24 cellular contexts compared by ENCODE assay signal in the genomic region with DNA sequence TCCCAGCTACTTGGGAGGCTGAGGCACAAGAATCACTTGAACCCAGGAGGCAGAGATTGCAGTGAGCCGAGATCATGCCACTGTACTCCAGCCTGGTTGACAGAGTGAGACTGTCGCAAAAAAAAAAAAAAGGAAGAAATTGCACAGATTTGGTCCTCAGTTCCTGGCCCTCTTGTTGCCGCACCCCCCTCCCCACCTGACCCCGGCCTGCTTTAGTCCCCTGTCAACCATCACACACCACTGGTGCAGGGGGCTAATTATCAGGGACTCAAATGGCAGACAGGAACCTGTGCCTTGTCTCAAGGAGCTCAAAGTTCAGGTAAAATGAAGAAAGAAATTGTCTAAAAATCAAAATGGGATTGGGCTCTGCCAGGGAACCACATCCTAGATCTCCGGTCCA. TPM values are rescaled to one million over a fixed set of nuclear protein-coding genes. Genes with fewer than 3 reads are reported as not detected.
"Had no signal": no experiment of that assay in that cellular context is flagged by ENCODE, and none has a peak within 500 bp of the region (broad histone marks: within the 10 kb centered on the region; RNA-seq: fewer than 3 reads in every experiment).

No MANE protein-coding gene starts in this region.

- H3K36me3 Mint-ChIP-seq: immature natural killer cell; naive thymus-derived CD4-positive, alpha-beta T cell; T-cell had no signal

- DNase-seq: activated CD4-positive, CD25-positive, alpha-beta regulatory T cell treated with anti-CD3 and anti-CD28 coated beads, Interleukin-2, amount 50 U/mL, for 72 hours; anterior cingulate cortex; brain microvascular endothelial cell; kidney glomerular epithelial cell; left lung; psoas muscle; stimulated activated CD4-positive, alpha-beta T cell treated with anti-CD3 and anti-CD28 coated beads, Interleukin-12 subunit alpha, Interleukin-12 subunit beta, amount 100 ng/mL, for 4 hours; stimulated activated CD4-positive, alpha-beta T cell treated with anti-CD3 and anti-CD28 coated beads, Interleukin-4, amount 100 ng/mL, for 4 hours had no signal

- H3K4me3 Mint-ChIP-seq: activated T-helper 17 cell treated with anti-CD3 and anti-CD28 coated beads, Interleukin-2, amount 50 U/mL, for 72 hours; immature natural killer cell; naive thymus-derived CD4-positive, alpha-beta T cell; T-cell; T-helper 2 cell treated with Interferon-gamma antibody and Interleukin-4, amounts not matched to agents 5 μg/mL and 100 μg/mL, for 36 hours had no signal

- ATAC-seq: activated T-helper 17 cell treated with anti-CD3 and anti-CD28 coated beads, Interleukin-2, amount 50 U/mL, for 72 hours had no signal

- H3K4me1 ChIP-seq: pancreas, psoas muscle, right atrium auricular region had no signal

- H2AFZ ChIP-seq: hepatocyte had no signal

- H3K27ac Mint-ChIP-seq: activated T-helper 17 cell treated with anti-CD3 and anti-CD28 coated beads, Interleukin-2, amount 50 U/mL, for 72 hours; immature natural killer cell; T-cell; T-helper 2 cell treated with Interferon-gamma antibody and Interleukin-4, amounts not matched to agents 5 μg/mL and 100 μg/mL, for 36 hours had no signal

- H3K4me3 ChIP-seq: hepatocyte, left lung, lung, pancreas, psoas muscle, right atrium auricular region, stomach, suprapubic skin, tibial nerve had no signal

- H3K4me2 ChIP-seq: hepatocyte had no signal

- H3K79me2 ChIP-seq: hepatocyte had no signal

- H3K4me1 Mint-ChIP-seq: activated T-helper 17 cell treated with anti-CD3 and anti-CD28 coated beads, Interleukin-2, amount 50 U/mL, for 72 hours had no signal

- H3K9me3 Mint-ChIP-seq: activated T-helper 17 cell treated with anti-CD3 and anti-CD28 coated beads, Interleukin-2, amount 50 U/mL, for 72 hours; immature natural killer cell; T-cell; T-helper 2 cell treated with Interferon-gamma antibody and Interleukin-4, amounts not matched to agents 5 μg/mL and 100 μg/mL, for 36 hours had no signal

- H3K36me3 ChIP-seq: brain microvascular endothelial cell, left lung, neutrophil, pancreas, right atrium auricular region, stomach, suprapubic skin, tibial nerve had no signal

- H3K27me3 ChIP-seq: foreskin keratinocyte, hepatocyte, pancreas, right atrium auricular region, suprapubic skin, tibial nerve had no signal

- H3K27ac ChIP-seq: brain microvascular endothelial cell, foreskin keratinocyte, hepatocyte, left lung, neutrophil, pancreas, psoas muscle, right atrium auricular region, stomach, suprapubic skin, VCaP had no signal

- H3K9me3 ChIP-seq: left lung, neutrophil, pancreas, psoas muscle, right atrium auricular region, stomach, suprapubic skin, tibial nerve had no signal

RNA-seq across cellular contexts. Expression of gene NGFR, which starts 28.1 kb away (rescaled TPM):
- total RNA-seq: dermis microvascular lymphatic vessel endothelial cell had no signal
- polyA plus RNA-seq: naive thymus-derived CD4-positive, alpha-beta T cell had no signal

RNA-seq across cellular contexts. Expression of gene NXPH3, which starts 52.5 kb away (rescaled TPM):
- total RNA-seq: activated T-helper 17 cell treated with anti-CD3 and anti-CD28 coated beads, Interleukin-2, amount 50 U/mL, for 72 hours; naive thymus-derived CD4-positive, alpha-beta T cell; T-cell had no signal
- polyA plus RNA-seq: immature natural killer cell; naive thymus-derived CD4-positive, alpha-beta T cell had no signal
